ENCODE assay signal across 8 cellular contexts in the genomic region with DNA sequence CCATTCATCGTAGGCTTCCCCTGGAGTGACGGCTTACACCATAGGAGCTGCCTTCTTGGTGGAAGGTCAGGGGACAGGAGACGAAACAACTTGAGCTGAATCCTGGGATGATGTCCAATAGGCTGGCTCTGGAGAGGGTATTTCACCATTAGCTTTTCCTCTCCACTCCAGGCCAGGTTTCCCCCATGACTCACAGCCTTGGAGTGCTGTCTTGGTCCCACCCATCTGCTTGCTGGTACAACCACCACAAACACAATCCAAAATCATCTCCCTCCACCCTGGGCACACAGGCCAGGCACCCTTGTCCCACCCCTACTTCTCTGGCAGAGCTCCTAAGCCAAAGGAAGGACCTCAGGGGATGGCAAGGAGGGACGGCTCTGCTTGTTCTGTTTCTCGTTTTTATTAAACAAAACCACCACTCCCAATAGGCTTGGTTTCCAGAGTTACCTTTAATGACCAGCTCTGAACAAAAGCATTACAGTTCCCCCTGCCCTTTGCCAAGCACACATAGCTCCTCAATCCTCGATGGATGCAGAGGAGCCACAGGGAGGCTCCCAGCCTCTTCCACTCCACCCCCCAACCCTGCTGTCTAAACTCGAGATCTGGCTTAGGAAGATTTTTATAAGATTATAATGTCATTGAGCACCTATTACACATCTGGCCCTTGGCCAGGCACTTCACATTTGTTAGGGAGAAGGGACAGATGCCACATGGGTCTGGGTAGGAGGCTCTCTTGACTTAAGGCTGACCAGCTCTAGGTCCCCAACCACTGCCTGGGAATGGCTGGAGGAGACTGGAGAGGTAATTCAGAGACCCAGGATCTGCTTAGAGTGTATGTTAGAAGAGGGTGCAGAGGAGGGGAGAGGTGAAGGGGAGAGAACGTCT. TPM values are rescaled to one million over a fixed set of nuclear protein-coding genes. Genes with fewer than 3 reads are reported as not detected.
DNase-seq lines count a peak whose midpoint lies in the region; ATAC-seq, FAIRE-seq and TF ChIP-seq lines count a peak whose summit lies in the region.

No MANE protein-coding gene starts in this region.

- intact Hi-C loops in body of pancreas (cut with DNase I), result loop anchor here (5.0 kb wide), 1 partner anchor 87 kb away; no protein-coding TSS in a partner anchor

- H3K27me3 ChIP-seq in body of pancreas, result no peaks in the 10 kb centered on the region

- DNase-seq in HTR-8/SVneo (ENCODE audit: insufficient read length, low spot score) (peak; percentile 91), body of pancreas (peak in 3 of 4 donors; percentile 36 to 48 (median 40)), islet precursor cell (peak; percentile 87), inferior parietal cortex (ENCODE audit: extremely low spot score) (no peak), GM12891 (ENCODE audit: insufficient read length, low spot score) (no peak)

- ATAC-seq in body of pancreas (peak; percentile 15), HG03571 (IDR thresholded peaks at IDR 0.05; ENCODE audit: unreplicated experiment) (no peak), GM19035 (IDR thresholded peaks at IDR 0.05; ENCODE audit: unreplicated experiment) (no peak)

- no peaks in the 10 kb centered on the region for H3K36me3 ChIP-seq in body of pancreas (replicated peaks in 1 of 2; ENCODE audit: insufficient read depth in 1 of 2, low read depth in 2 of 2)

- 53 to 55% methylated on average over 6 to 8 of the region's 8 CpGs for WGBS in body of pancreas, 2 donors

- peak overlapping the region in 3 of 4 donors; percentile 21 to 55 (median 26) for H3K27ac ChIP-seq in body of pancreas
- H3K27ac ChIP-seq in temporal lobe (ENCODE audit: low read depth, low read length), result peak overlapping the region; percentile 28

- H3K4me3 ChIP-seq in body of pancreas, result no peak overlapping the region

- peak; percentile 97 for FAIRE-seq in HTR-8/SVneo (lab: Jason Lieb, UNC)
- no peak for FAIRE-seq in GM12891 (lab: Jason Lieb, UNC)

- TF ChIP-seq POLR2A in body of pancreas (IDR thresholded peaks at IDR 0.05) (no peak), GM12891 (IDR thresholded peaks at IDR 0.05; ENCODE audit: low read depth, low read length) (no peak)

- H3K9me3 ChIP-seq in body of pancreas, result no peaks in the 10 kb centered on the region

- H3K4me1 ChIP-seq in body of pancreas, result peaks cover 22% of the 10 kb centered on the region

- no peak for TF ChIP-seq CTCF in body of pancreas (IDR thresholded peaks at IDR 0.05)

TF ChIP-seq in GM12891, 5 proteins besides CTCF, POLR2A, EP300 and RAD21:
- TF ChIP-seq SPI1 (IDR thresholded peaks at IDR 0.05; ENCODE audit: low read depth, low read length), result no peak
- TF ChIP-seq POLR2AphosphoS5 (IDR thresholded peaks at IDR 0.05; ENCODE audit: low read depth, low read length), result no peak

RNA-seq across cellular contexts. Expression of gene CAVIN1, which starts 13.3 kb away (rescaled TPM):
- total RNA-seq in body of pancreas, result 10 to 100 TPM; 63.3 to 75.8 TPM
- total RNA-seq in temporal lobe, result 6.4 TPM
- 2.0 TPM for polyA plus RNA-seq in GM12891 (2012; ENCODE audit: low read depth, missing spikeins)

RNA-seq across cellular contexts. Expression of gene STAT3, which starts 21.5 kb away (rescaled TPM):
- 10 to 100 TPM; 79.4 to 99.5 TPM for total RNA-seq in body of pancreas
- 26.3 TPM for total RNA-seq in temporal lobe
- polyA plus RNA-seq in GM12891 (2012; ENCODE audit: low read depth, missing spikeins), result 47.8 TPM

RNA-seq across cellular contexts. Expression of gene ATP6V0A1, which starts 49.0 kb away (rescaled TPM):
- 10 to 100 TPM; 35.5 to 71.5 TPM for total RNA-seq in body of pancreas
- 164 TPM for total RNA-seq in temporal lobe
- polyA plus RNA-seq in GM12891 (2012; ENCODE audit: low read depth, missing spikeins), result 27.1 TPM

Comparison
In these comparisons a context has a peak if more than half of its experiments do, and no peak if none do; other contexts are left out.
1. DNase-seq: peak in HTR-8/SVneo (single experiment), body of pancreas (3 of 4) and islet precursor cell (single experiment); none in inferior parietal cortex (single experiment) and GM12891 (single experiment).